ENCODE assay signal across 8 cellular contexts in genomic region chr1:94092210-94092613, GRCh38. TPM values are rescaled to one million over a fixed set of nuclear protein-coding genes. Genes with fewer than 3 reads are reported as not detected.
DNase-seq lines count a peak whose midpoint lies in the region; ATAC-seq lines count a peak whose summit lies in the region.

No MANE protein-coding gene starts in this region.

- DNase-seq in KBM-7 (peak; percentile 86), cerebellum (ENCODE audit: low spot score) (peak; percentile 45), ACHN (no peak)
- no peak for DNase-seq in stimulated activated CD4-positive, alpha-beta T cell treated with anti-CD3 and anti-CD28 coated beads, Interleukin-2, amount 100 ng/mL, for 24 hours
- no peak for DNase-seq in central memory CD4-positive, alpha-beta T cell

- H3K4me2 ChIP-seq in BLaER1: peak overlapping the region; percentile 91

- peaks cover 96% of the 10 kb centered on the region for H3K4me1 ChIP-seq in BLaER1
- H3K4me1 ChIP-seq in mesodermal cell (ENCODE audit: control insufficient read depth, insufficient read depth, low read length, poor library complexity, severe bottlenecking): peaks cover 65% of the 10 kb centered on the region

- WGBS in mesodermal cell (ENCODE audit: insufficient coverage in 2 of 2), 2 experiments: 32 to 44% methylated on average over 4 of the region's 4 CpGs

- H3K9me3 ChIP-seq in BLaER1 (no peaks in the 10 kb centered on the region), mesodermal cell (ENCODE audit: control insufficient read depth, low read length) (no peaks in the 10 kb centered on the region)

- peak overlapping the region; percentile 82 for H3K9ac ChIP-seq in BLaER1

- H3K36me3 ChIP-seq in BLaER1: no peaks in the 10 kb centered on the region
- H3K36me3 ChIP-seq in mesodermal cell (ENCODE audit: control insufficient read depth, insufficient read depth, low read length): no peaks in the 10 kb centered on the region

- H3K27me3 ChIP-seq in BLaER1: no peaks in the 10 kb centered on the region

- no peaks in the 10 kb centered on the region for H4K20me1 ChIP-seq in BLaER1

- in situ Hi-C loops in KBM-7 (cut with MboI; ENCODE audit: low pct_unique_long_range_greater_than_20kb, low sequenced_read_pairs): no loop called here
- in situ Hi-C loops in ACHN (cut with HindIII; ENCODE audit: low pct_ligation_motif_present, low pct_unique_long_range_greater_than_20kb, low sequenced_read_pairs): no loop called here

- peak overlapping the region; percentile 98 for H3K27ac ChIP-seq in BLaER1
- peak overlapping the region; percentile 96 for H3K27ac ChIP-seq in mesodermal cell (ENCODE audit: low read depth, low read length, severe bottlenecking)

- no peak for ATAC-seq in HG02610 (IDR thresholded peaks at IDR 0.05; ENCODE audit: unreplicated experiment)

- H3K4me3 ChIP-seq in BLaER1: peak overlapping the region; percentile 43; the same call in 1 of the 2 replicates
- H3K4me3 ChIP-seq in mesodermal cell (ENCODE audit: extremely low read depth, insufficient read depth, low read length, poor library complexity, severe bottlenecking): no peak overlapping the region

RNA-seq across cellular contexts. Expression of gene ABCA4, which starts 28.7 kb away (rescaled TPM):
- total RNA-seq in cerebellum: 2.2 TPM
- 9.5 TPM for polyA plus RNA-seq in mesodermal cell (2013, experiment 1 of 2)
- polyA plus RNA-seq in mesodermal cell (2013, experiment 2 of 2): 8.2 TPM

Comparison
In these comparisons a context has a peak if more than half of its experiments do, and no peak if none do; other contexts are left out.
1. DNase-seq: peak in KBM-7 (single experiment) and cerebellum (single experiment); none in stimulated activated CD4-positive, alpha-beta T cell treated with anti-CD3 and anti-CD28 coated beads, Interleukin-2, amount 100 ng/mL, for 24 hours (0 of 2), ACHN (single experiment) and central memory CD4-positive, alpha-beta T cell (single experiment).